In the genomic region with DNA sequence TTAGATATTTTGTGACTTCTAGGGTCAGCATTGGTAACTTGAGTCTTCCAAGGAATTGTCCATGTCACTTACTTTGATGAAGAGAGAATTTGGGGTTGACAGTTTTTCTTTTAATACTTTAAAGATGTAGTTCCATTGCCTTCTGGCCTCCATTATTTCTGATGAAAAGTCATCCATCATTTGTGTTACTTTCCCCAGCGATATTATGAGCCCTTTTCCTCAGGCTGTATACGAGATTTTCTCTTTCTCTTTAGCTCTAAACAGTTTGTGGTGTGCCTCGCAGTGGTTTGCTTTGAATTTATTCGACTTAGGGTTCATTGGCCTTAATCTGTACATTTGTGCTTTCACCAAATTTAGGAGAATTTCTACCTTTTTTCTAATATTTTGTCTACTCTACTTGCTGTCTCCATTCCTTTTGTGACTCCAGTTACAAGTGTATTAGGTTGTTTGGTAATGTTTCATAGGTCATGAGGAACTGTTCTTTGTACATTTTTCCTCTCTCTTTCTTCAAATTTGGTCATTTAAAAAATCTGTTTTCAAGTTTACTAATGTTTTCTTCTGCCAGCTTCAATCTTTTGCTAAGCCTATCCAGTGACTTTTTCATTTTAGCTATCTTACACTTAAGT, we compare ENCODE assay signal across 22 cellular contexts.
DNase-seq lines count a peak whose midpoint lies in the region; ATAC-seq, FAIRE-seq and TF ChIP-seq lines count a peak whose summit lies in the region.
"Had no signal": no experiment of that assay in that cellular context is flagged by ENCODE, and none has a peak within 500 bp of the region (broad histone marks: within the 10 kb centered on the region; RNA-seq: fewer than 3 reads in every experiment).

No MANE protein-coding gene starts in this region.

- no peaks in the 10 kb centered on the region for H3K4me1 Mint-ChIP-seq in natural killer cell treated with Interleukin-12 subunit alpha and Interleukin-12 subunit beta and Interleukin-15 and Interleukin-18, amount 100 ng/mL, for 72 hours (ENCODE audit: low read depth in 2 of 2)
- H3K4me1 Mint-ChIP-seq: B cell had no signal

- in situ Hi-C loops in K562 (cut with MboI) = no loop called here

- no peak for TF ChIP-seq EP300 in K562 (IDR thresholded peaks at IDR 0.05; ENCODE audit: low read length)

- H3K79me2 ChIP-seq in HCT116 (ENCODE audit: insufficient read depth, low read length) (no peaks in the 10 kb centered on the region), K562 (ENCODE audit: control insufficient read depth, insufficient read depth, low read length) (no peaks in the 10 kb centered on the region)

- H3K27me3 ChIP-seq in HCT116 (ENCODE audit: insufficient read depth, low read length) (no peaks in the 10 kb centered on the region), K562 (ENCODE audit: control insufficient read depth in 2 of 2, insufficient read depth in 2 of 2, low read length in 2 of 2) (no peaks in the 10 kb centered on the region; a peak in 1 of 5 replicates)
- H3K27me3 ChIP-seq: BLaER1 treated with 17β-estradiol and CSF1 and Interleukin-3, amounts not matched to agents 10 nM and 100 nM had no signal

- no peak overlapping the region for H3K9ac ChIP-seq in HCT116 (ENCODE audit: low read length)
- H3K9ac ChIP-seq in K562 (ENCODE audit: insufficient read depth in 1 of 2, low read depth in 2 of 2, low read length in 2 of 2) = no peak overlapping the region
- H3K9ac ChIP-seq: BLaER1 treated with 17β-estradiol and CSF1 and Interleukin-3, amounts not matched to agents 10 nM and 100 nM had no signal

- intact Hi-C loops in HCT116 (cut with micrococcal nuclease) = no loop called here
- intact Hi-C loops in K562 (cut with micrococcal nuclease) = no loop called here

- POLR2A ChIA-PET in HCT116 (lab: Charles Lee) = no interaction called here
- POLR2A ChIA-PET in HEK293 (lab: Yijun Ruan, JAX) = no interaction called here
- POLR2A ChIA-PET in K562 (lab: Yijun Ruan, JAX) = interaction anchor here (0.9 kb wide), 1 partner anchor 9 kb away, joined by 5 read pairs; no protein-coding TSS in a partner anchor

- DNase-seq in HCT116 (ENCODE audit: low read depth, low spot score) (no peak), K562 (ENCODE audit: extremely low read depth in 1 of 4, low spot score in 3 of 4) (no peak), Ammon's horn (ENCODE audit: low spot score) (no peak), dedifferentiated amniotic fluid mesenchymal stem cell (ENCODE audit: extremely low spot score) (no peak)
- DNase-seq in natural killer cell treated with Interleukin-12 subunit alpha and Interleukin-12 subunit beta and Interleukin-15 and Interleukin-18, amount 100 ng/mL, for 72 hours (ENCODE audit: low spot score) = no peak
- DNase-seq: 8988T; ACHN; Caco-2; Calu3; CD4-positive, alpha-beta T cell; CD8-positive, alpha-beta T cell; DMS79 treated with DMSO at 0.1 percent for 48 hours; GF-D8 had no signal

- H2AFZ ChIP-seq in HCT116 (ENCODE audit: low read depth, low read length, poor library complexity, severe bottlenecking) = no peak overlapping the region
- no peak overlapping the region for H2AFZ ChIP-seq in K562 (ENCODE audit: low read depth, low read length)

- BruUV-seq in HCT116 (replicated peaks; lab: Mats Ljungman, UMichigan) = no TSS peak
- BruUV-seq in K562 (replicated peaks; lab: Mats Ljungman, UMichigan) = no TSS peak

- FAIRE-seq in K562 (lab: Jason Lieb, UNC) = no peak
- FAIRE-seq: A204.1, D721Med, G401.6, GM12891, GM19239 had no signal

- no peaks in the 10 kb centered on the region for H3K9me1 ChIP-seq in K562 (ENCODE audit: control insufficient read depth, insufficient read depth, low read length)

- CTCF ChIA-PET in HCT116 (lab: Charles Lee) = no interaction called here
- CTCF ChIA-PET in HEK293 (lab: Yijun Ruan, JAX) = no interaction called here
- CTCF ChIA-PET in K562 (lab: Yijun Ruan, JAX; ENCODE audit: low intra/inter-chr PET ratio) = no interaction called here

- H3K9me3 ChIP-seq in HCT116 (ENCODE audit: control insufficient read depth in 1 of 2, insufficient read depth in 1 of 2, low read depth in 1 of 2, low read length in 2 of 2) (peaks cover 7 to 17% of the 10 kb centered on the region in 2 experiments; a peak in 2 of 4 replicates), HEK293 (ENCODE audit: control insufficient read depth, insufficient read depth, low read depth, low read length) (no peaks in the 10 kb centered on the region), K562 (replicated peaks; ENCODE audit: control insufficient read depth, insufficient read depth, low read depth, low read length) (no peaks in the 10 kb centered on the region)

- TF ChIP-seq CTCF in HCT116 (IDR thresholded peaks at IDR 0.05 in 2 of 3, conservative IDR thresholded peaks at IDR 0.05 in 1 of 3; ENCODE audit: borderline replicate concordance in 1 of 3, insufficient read depth in 1 of 3, low read depth in 2 of 3, low read length in 2 of 3) (no peak), HEK293 (tag by site-specific recombination; IDR thresholded peaks at IDR 0.05) (no peak), K562 (IDR thresholded peaks at IDR 0.05 in 2 of 3, conservative IDR thresholded peaks at IDR 0.05 in 1 of 3; ENCODE audit: insufficient read depth in 2 of 3, low read depth in 1 of 3, low read length in 3 of 3) (no peak)

- 2% methylated on average over 4 of the region's 4 CpGs for WGBS in K562 (ENCODE audit: insufficient coverage, low coverage, missing lambda C conversion rate)

- H3K4me2 ChIP-seq in HCT116 (ENCODE audit: low read length) (no peak overlapping the region), K562 (ENCODE audit: insufficient read depth, low read length) (no peak overlapping the region)
- H3K4me2 ChIP-seq: BLaER1 treated with 17β-estradiol and CSF1 and Interleukin-3, amounts not matched to agents 10 nM and 100 nM had no signal

- no peaks in the 10 kb centered on the region for H3K9me2 ChIP-seq in HCT116 (ENCODE audit: insufficient read depth)

- H3K4me3 Mint-ChIP-seq in natural killer cell treated with Interleukin-12 subunit alpha and Interleukin-12 subunit beta and Interleukin-15 and Interleukin-18, amount 100 ng/mL, for 72 hours = no peak overlapping the region
- H3K4me3 Mint-ChIP-seq: B cell; CD4-positive, alpha-beta T cell; CD8-positive, alpha-beta T cell had no signal

- H3K36me3 ChIP-seq in HCT116 (ENCODE audit: control insufficient read depth in 1 of 2, insufficient read depth in 2 of 2, low read length in 2 of 2) = no peaks in the 10 kb centered on the region
- H3K36me3 ChIP-seq in HEK293 (ENCODE audit: control insufficient read depth in 2 of 2, insufficient read depth in 1 of 2, low read length in 2 of 2) = no peaks in the 10 kb centered on the region
- no peaks in the 10 kb centered on the region for H3K36me3 ChIP-seq in K562 (ENCODE audit: control insufficient read depth, insufficient read depth, low read length)
- H3K36me3 ChIP-seq: BLaER1 treated with 17β-estradiol and CSF1 and Interleukin-3, amounts not matched to agents 10 nM and 100 nM had no signal

- H3K4me1 ChIP-seq in HCT116 (ENCODE audit: control insufficient read depth in 1 of 2, insufficient read depth in 2 of 2, low read length in 2 of 2) (no peaks in the 10 kb centered on the region), HEK293 (ENCODE audit: control insufficient read depth, insufficient read depth, low read length) (no peaks in the 10 kb centered on the region), K562 (replicated peaks in 1 of 2; ENCODE audit: control insufficient read depth in 2 of 2, insufficient read depth in 2 of 2, low read length in 2 of 2) (no peaks in the 10 kb centered on the region)
- H3K4me1 ChIP-seq: Caco-2 had no signal

- RAD21 ChIA-PET in HCT116 (lab: Charles Lee; ENCODE audit: low non-redundant PET in 1 of 2, low total read pairs in 2 of 2, uncharacterized antibody in 2 of 2, unreplicated experiment in 2 of 2) = no interaction called here

- H3K27ac ChIP-seq in HCT116 (ENCODE audit: low read depth, low read length) = no peak overlapping the region
- no peak overlapping the region for H3K27ac ChIP-seq in HEK293 (ENCODE audit: extremely low read depth, low read depth, low read length)
- H3K27ac ChIP-seq in K562 (ENCODE audit: extremely low read depth, low read depth, low read length) = no peak overlapping the region
- H3K27ac ChIP-seq: BLaER1 treated with 17β-estradiol and CSF1 and Interleukin-3, amounts not matched to agents 10 nM and 100 nM; C4-2B had no signal

- TF ChIP-seq RAD21 in HCT116 (IDR thresholded peaks at IDR 0.05; ENCODE audit: low read depth) = no peak
- TF ChIP-seq RAD21 in K562 (CRISPR knock-in tag; conservative IDR thresholded peaks at IDR 0.05 in 1 of 2, IDR thresholded peaks at IDR 0.05 in 1 of 2) = no peak

- peaks cover 8% of the 10 kb centered on the region for H3K9me3 Mint-ChIP-seq in natural killer cell treated with Interleukin-12 subunit alpha and Interleukin-12 subunit beta and Interleukin-15 and Interleukin-18, amount 100 ng/mL, for 72 hours

- peaks cover 11% of the 10 kb centered on the region for H3K36me3 Mint-ChIP-seq in natural killer cell treated with Interleukin-12 subunit alpha and Interleukin-12 subunit beta and Interleukin-15 and Interleukin-18, amount 100 ng/mL, for 72 hours
- H3K36me3 Mint-ChIP-seq: CD8-positive, alpha-beta T cell had no signal

- H3K4me3 ChIP-seq in HCT116 (replicated peaks in 1 of 2; ENCODE audit: low read depth in 1 of 2, low read length in 2 of 2) = no peak overlapping the region
- H3K4me3 ChIP-seq in HEK293 (ENCODE audit: low read depth, low read length) = no peak overlapping the region
- no peak overlapping the region for H3K4me3 ChIP-seq in K562
- H3K4me3 ChIP-seq: BLaER1 treated with 17β-estradiol and CSF1 and Interleukin-3, amounts not matched to agents 10 nM and 100 nM had no signal

- no peaks in the 10 kb centered on the region for H4K20me1 ChIP-seq in HCT116 (ENCODE audit: insufficient read depth)
- H4K20me1 ChIP-seq in K562 (replicated peaks; ENCODE audit: control insufficient read depth, insufficient read depth, low read length) = no peaks in the 10 kb centered on the region
- H4K20me1 ChIP-seq: BLaER1 treated with 17β-estradiol and CSF1 and Interleukin-3, amounts not matched to agents 10 nM and 100 nM had no signal

- ATAC-seq in HCT116 (no peak), K562 (no peak)
- ATAC-seq in natural killer cell treated with Interleukin-12 subunit alpha and Interleukin-12 subunit beta and Interleukin-15 and Interleukin-18, amount 100 ng/mL, for 72 hours = no peak
- ATAC-seq: CD8-positive, alpha-beta T cell had no signal

- no peak for TF ChIP-seq POLR2A in HCT116 (IDR thresholded peaks at IDR 0.05; ENCODE audit: borderline replicate concordance, extremely low read depth, insufficient read depth, insufficient read length)
- no peak for TF ChIP-seq POLR2A in K562 (conservative IDR thresholded peaks at IDR 0.05)

- peaks cover 54 to 70% of the 10 kb centered on the region in 2 donors for H3K27me3 Mint-ChIP-seq in natural killer cell treated with Interleukin-12 subunit alpha and Interleukin-12 subunit beta and Interleukin-15 and Interleukin-18, amount 100 ng/mL, for 72 hours

- no peak overlapping the region for H3K27ac Mint-ChIP-seq in natural killer cell treated with Interleukin-12 subunit alpha and Interleukin-12 subunit beta and Interleukin-15 and Interleukin-18, amount 100 ng/mL, for 72 hours
- H3K27ac Mint-ChIP-seq: B cell; CD4-positive, alpha-beta T cell; CD8-positive, alpha-beta T cell had no signal

TF ChIP-seq in HCT116, 20 proteins besides CTCF, POLR2A, EP300 and RAD21 (continues in another document):
- peak; percentile 90 for TF ChIP-seq CBX3 (IDR thresholded peaks at IDR 0.05; ENCODE audit: low read depth)
